In genomic region chr2:575728-576237, GRCh38 we compare ENCODE assay signal across 22 cellular contexts.
"Had no signal": no experiment of that assay in that cellular context is flagged by ENCODE, and none has a peak within 500 bp of the region (broad histone marks: within the 10 kb centered on the region; RNA-seq: fewer than 3 reads in every experiment).

No MANE protein-coding gene starts in this region.

- DNase-seq: IMR-90, Kasumi-1, MV-4-11, NCI-H1048, NCI-H1105 treated with DMSO at 0.1 percent for 48 hours, NCI-H1417 treated with DMSO at 0.1 percent for 48 hours, NCI-H146, NCI-H1694 treated with DMSO at 0.1 percent for 48 hours, NCI-H1930, NCI-H2081, NCI-H2107, NCI-H2227 treated with DMSO at 0.1 percent for 48 hours, NCI-H524, NCI-H69, NCI-H774, Right ventricle myocardium superior, RPMI8226, SIG-M5 had no signal

- H3K9me3 ChIP-seq: SJSA1 had no signal

- H3K27ac ChIP-seq: HL-60, KMS-11, SJSA1, SK-N-MC had no signal

- H3K4me1 ChIP-seq: SJSA1 had no signal

- H3K36me3 ChIP-seq: SJSA1 had no signal

- H3K4me3 ChIP-seq: SJSA1, SK-N-MC had no signal
